ENCODE assay signal across 35 cellular contexts in genomic region chr12:92583910-92584309, GRCh38.
"Had no signal": no experiment of that assay in that cellular context is flagged by ENCODE, and none has a peak within 500 bp of the region (broad histone marks: within the 10 kb centered on the region; RNA-seq: fewer than 3 reads in every experiment).

No MANE protein-coding gene starts in this region.

- DNase-seq: Karpas-422, Kasumi-1, MG63, MM.1S, MV-4-11, NCI-H1048, NCI-H1092, NCI-H1092 treated with DMSO at 0.1 percent for 48 hours, NCI-H1105, NCI-H1105 treated with DMSO at 0.1 percent for 48 hours, NCI-H1417, NCI-H1417 treated with DMSO at 0.1 percent for 48 hours, NCI-H1436, NCI-H1436 treated with DMSO at 0.1 percent for 48 hours, NCI-H146, NCI-H1694, NCI-H1694 treated with DMSO at 0.1 percent for 48 hours, NCI-H187, NCI-H187 treated with DMSO at 0.1 percent for 48 hours, NCI-H1930, NCI-H2029, NCI-H2029 treated with DMSO at 0.1 percent for 48 hours, NCI-H2081, NCI-H2081 treated with DMSO at 0.1 percent for 48 hours, NCI-H2107, NCI-H2171, NCI-H2171 treated with DMSO at 0.1 percent for 48 hours, NCI-H2227 treated with DMSO at 0.1 percent for 48 hours, NCI-H226, NCI-H345, NCI-H446, NCI-H446 treated with DMSO at 0.1 percent for 48 hours, NCI-H510A, NCI-H510A treated with DMSO at 0.1 percent for 48 hours, NCI-H524 had no signal

- H3K4me3 ChIP-seq: MG63 had no signal

- H3K36me3 ChIP-seq: MG63 had no signal

- H3K9me3 ChIP-seq: MG63 had no signal

- H3K27me3 ChIP-seq: MG63 had no signal
